ENCODE assay signal across 8 cellular contexts in genomic region chr1:37807555-37808368, GRCh38. TPM values are rescaled to one million over a fixed set of nuclear protein-coding genes. Genes with fewer than 3 reads are reported as not detected.
DNase-seq lines count a peak whose midpoint lies in the region; ATAC-seq and TF ChIP-seq lines count a peak whose summit lies in the region.

TSS of gene C1orf122 (plus strand) at chr1:37807790. CDS start at chr1:37808405, 615 bp downstream.
TSS of gene YRDC (minus strand) at chr1:37808208. CDS start at chr1:37808180, 28 bp downstream.

- H3K4me3 ChIP-seq in ovary, result peak within 1 kb of the TSS; percentile 63
- peak within 1 kb of the TSS; percentile 99 for H3K4me3 ChIP-seq in thymus (ENCODE audit: low read length)

- H3K27ac ChIP-seq in ovary (peak within 1 kb of the TSS; percentile 89 to 90), thymus (ENCODE audit: low read depth) (peak within 1 kb of the TSS; percentile 86)

- CTCF ChIA-PET in GM10248 (lab: Yijun Ruan, JAX), result interaction anchor here (1.1 to 2.7 kb wide), 9 partner anchors 8 to 96 kb away, joined by 3 to 11 read pairs (median 4); partner anchors contain the start of gene MTF1

- no peak for TF ChIP-seq EP300 in ovary (IDR thresholded peaks at IDR 0.05)

- H3K9me3 ChIP-seq in ovary (no peaks in the 10 kb centered on the region), thymus (ENCODE audit: control insufficient read depth) (no peaks in the 10 kb centered on the region)

- POLR2A ChIA-PET in GM10248 (lab: Yijun Ruan, JAX), result interaction anchor here (0.6 to 1.4 kb wide), 7 partner anchors 9 to 94 kb away, joined by 3 to 8 read pairs (median 3); no protein-coding TSS in a partner anchor

- H3K4me1 ChIP-seq in ovary (ENCODE audit: insufficient read depth) (peaks cover 10% of the 10 kb centered on the region), thymus (ENCODE audit: control insufficient read depth, insufficient read depth, low read length) (peaks cover 9% of the 10 kb centered on the region)

- intact Hi-C loops in Right ventricle myocardium inferior (cut with DNase I), result loop anchor here (1.0 to 5.0 kb wide), 3 partner anchors 52 to 211 kb away; partner anchors contain the start of genes CDCA8 and MTF1
- intact Hi-C loops in ovary (cut with DNase I), result loop anchor here in 1 of 4 donors (5.0 kb wide), 2 partner anchors 55 to 260 kb away; no protein-coding TSS in a partner anchor

- peak; percentile 80 for ATAC-seq in HG02623 (IDR thresholded peaks at IDR 0.05; ENCODE audit: unreplicated experiment)
- ATAC-seq in Right ventricle myocardium inferior, result peak; percentile 95

- peak; percentile 98 for DNase-seq in GM10248 (ENCODE audit: extremely low spot score)
- peak; percentile 91 for DNase-seq in NCI-H128 (lab: John Stamatoyannopoulos, UW; ENCODE audit: unreplicated experiment)
- DNase-seq in SW 1271 (lab: John Stamatoyannopoulos, UW), result peak; percentile 74 to 81
- peak; percentile 89 for DNase-seq in activated naive CD8-positive, alpha-beta T cell treated with anti-CD3 and anti-CD28 coated beads, Interleukin-2, amount 50 U/mL, for 16 hours (ENCODE audit: low read depth, low spot score)
- DNase-seq in Right ventricle myocardium inferior (ENCODE audit: missing footprints), result peak; percentile 97
- peak; percentile 92 to 95 (median 93) for DNase-seq in ovary

- peak; percentile 68 for TF ChIP-seq POLR2A in ovary (IDR thresholded peaks at IDR 0.05)

- WGBS in ovary, 3 donors, result 0 to 1% (median 0%) methylated on average over 60 to 95 of the region's 95 CpGs
- WGBS in thymus, result under 1% methylated on average over 95 of the region's 95 CpGs

- H3K36me3 ChIP-seq in ovary (no peaks in the 10 kb centered on the region), thymus (ENCODE audit: control insufficient read depth, insufficient read depth) (peaks cover 32% of the 10 kb centered on the region)

- no peaks in the 10 kb centered on the region for H3K27me3 ChIP-seq in ovary
- H3K27me3 ChIP-seq in thymus (ENCODE audit: control insufficient read depth, insufficient read depth), result no peaks in the 10 kb centered on the region

- TF ChIP-seq CTCF in GM10248 (IDR thresholded peaks at IDR 0.05; ENCODE audit: control extremely low read depth, extremely low read depth, low read depth, missing control alignments), result no peak
- TF ChIP-seq CTCF in ovary (IDR thresholded peaks at IDR 0.05), result no peak

RNA-seq across cellular contexts. Expression of gene C1orf122, which starts in this region (rescaled TPM):
- total RNA-seq in Right ventricle myocardium inferior, result 52.6 TPM
- total RNA-seq in ovary, result 10 to 100 TPM; 24.5 to 56.2 (median 32.5) TPM
- 10 to 100 TPM; 10.3 to 23.7 TPM for polyA plus RNA-seq in ovary
- 33.0 TPM for polyA plus RNA-seq in thymus

RNA-seq across cellular contexts. Expression of gene YRDC, which starts in this region (rescaled TPM):
- 4.8 TPM for total RNA-seq in Right ventricle myocardium inferior
- 10 to 100 TPM in 4 of 7 donors, 1 to 10 TPM in 3; 7.2 to 15.0 (median 11.0) TPM for total RNA-seq in ovary
- polyA plus RNA-seq in ovary, result 1 to 10 TPM; 9.3 to 9.5 TPM
- polyA plus RNA-seq in thymus, result 13.3 TPM

Comparison
In these comparisons a context has a peak if more than half of its experiments do, and no peak if none do; other contexts are left out.
1. Peak in every context shown above with its lines: DNase-seq, ATAC-seq, H3K4me3 ChIP-seq and H3K27ac ChIP-seq.